18 cellular contexts compared by ENCODE assay signal in genomic region chr20:32116079-32116521, GRCh38. TPM values are rescaled to one million over a fixed set of nuclear protein-coding genes. Genes with fewer than 3 reads are reported as not detected.
DNase-seq lines count a peak whose midpoint lies in the region; ATAC-seq, FAIRE-seq and TF ChIP-seq lines count a peak whose summit lies in the region.
"Had no signal": no experiment of that assay in that cellular context is flagged by ENCODE, and none has a peak within 500 bp of the region (broad histone marks: within the 10 kb centered on the region; RNA-seq: fewer than 3 reads in every experiment).

No MANE protein-coding gene starts in this region.

- H3K4me3 ChIP-seq in HUES64 (ENCODE audit: low read length) (no peak overlapping the region), HepG2 (replicated peaks in 1 of 3; ENCODE audit: insufficient read depth in 1 of 3, low read depth in 2 of 3, low read length in 3 of 3) (no peak overlapping the region), BE2C (ENCODE audit: low read depth, low read length) (no peak overlapping the region)
- H3K4me3 ChIP-seq: body of pancreas, dorsolateral prefrontal cortex, esophagus squamous epithelium, SJSA1, testis had no signal

- POLR2A ChIA-PET in WTC11 (lab: Charles Lee) = no interaction called here
- POLR2A ChIA-PET in HepG2 (lab: Yijun Ruan, JAX) = interaction anchor here (0.7 kb wide), 1 partner anchor 37 kb away, joined by 3 read pairs; no protein-coding TSS in a partner anchor

- WGBS in HUES64 = 68% methylated on average over 6 of the region's 6 CpGs
- 94% methylated on average over 6 of the region's 6 CpGs for WGBS in HepG2 (ENCODE audit: low lambda C conversion rate)

- peaks cover 96% of the 10 kb centered on the region for H3K79me2 ChIP-seq in HepG2 (ENCODE audit: insufficient read depth, low read length)

- H3K27ac ChIP-seq in HUES64 (ENCODE audit: low read depth, low read length) (peak overlapping the region; percentile 51; the same call in 1 of the 2 replicates), HepG2 (ENCODE audit: extremely low read length, insufficient read depth, low read length) (no peak overlapping the region)
- H3K27ac ChIP-seq: body of pancreas, esophagus squamous epithelium, SJSA1, testis had no signal

- FAIRE-seq in HepG2 (lab: Jason Lieb, UNC) = peak; percentile 26

- CTCF ChIA-PET in WTC11 (lab: Charles Lee) (interaction anchor here (0.6 to 1.3 kb wide), 5 partner anchors 23 to 351 kb away, joined by 3 to 5 read pairs (median 3); no protein-coding TSS in a partner anchor), HepG2 (lab: Yijun Ruan, JAX; ENCODE audit: low intra/inter-chr PET ratio, low total read pairs) (no interaction called here)

- H3K9ac ChIP-seq in HUES64 (ENCODE audit: low read depth, low read length) (no peak overlapping the region), HepG2 (ENCODE audit: insufficient read depth, low read depth, low read length) (no peak overlapping the region)

- peaks cover 10% of the 10 kb centered on the region; the same call in 1 of the 2 replicates for H3K36me3 ChIP-seq in HUES64 (ENCODE audit: insufficient read depth, low read length)
- H3K36me3 ChIP-seq in HepG2 (replicated peaks in 1 of 2; ENCODE audit: control insufficient read depth in 1 of 2, insufficient read depth in 2 of 2, low read length in 2 of 2) = peaks cover 10 to 15% of the 10 kb centered on the region in 2 experiments
- H3K36me3 ChIP-seq in BE2C = peaks cover 8% of the 10 kb centered on the region

- H3K9me3 Mint-ChIP-seq in CD14-positive monocyte (no peaks in the 10 kb centered on the region), WTC11 (no peaks in the 10 kb centered on the region)
- H3K9me3 Mint-ChIP-seq: activated naive CD4-positive, alpha-beta T cell treated with anti-CD3 and anti-CD28 coated beads for 36 hours had no signal

- TF ChIP-seq EP300 in HepG2 (IDR thresholded peaks at IDR 0.05; ENCODE audit: low read depth in 2 of 2, low read length in 2 of 2) (no peak), HepG2 (CRISPR knock-in tag; IDR thresholded peaks at IDR 0.05; ENCODE audit: borderline replicate concordance) (no peak)

- DNase-seq in CD14-positive monocyte (ENCODE audit: low spot score) = no peak
- DNase-seq in WTC11 (ENCODE audit: low spot score) = no peak
- no peak for DNase-seq in HepG2 (ENCODE audit: low spot score)
- DNase-seq in activated CD4-positive, CD25-positive, alpha-beta regulatory T cell treated with anti-CD3 and anti-CD28 coated beads, Interleukin-2, amount 50 U/mL, for 72 hours = no peak
- DNase-seq in BE2C = no peak
- DNase-seq: activated naive CD4-positive, alpha-beta T cell treated with anti-CD3 and anti-CD28 coated beads for 36 hours; body of pancreas; dorsolateral prefrontal cortex; esophagus squamous epithelium; left colon; MV-4-11; NCI-H446 treated with DMSO at 0.1 percent for 48 hours; OCI-M1; T-helper 9 cell; testis had no signal

- TF ChIP-seq CTCF in CD14-positive monocyte (IDR thresholded peaks at IDR 0.05) = no peak
- no peak for TF ChIP-seq CTCF in WTC11 (IDR thresholded peaks at IDR 0.05)
- TF ChIP-seq CTCF in HepG2 (CRISPR knock-in tag; IDR thresholded peaks at IDR 0.05) = no peak
- no peak for TF ChIP-seq CTCF in BE2C (IDR thresholded peaks at IDR 0.05; ENCODE audit: low read depth, low read length)

- no peak for TF ChIP-seq RAD21 in HepG2 (CRISPR knock-in tag; IDR thresholded peaks at IDR 0.05)

- TF ChIP-seq POLR2A in HepG2 (IDR thresholded peaks at IDR 0.05; ENCODE audit: insufficient read depth in 1 of 2, low read depth in 2 of 2, low read length in 2 of 2) = no peak

- H3K4me3 Mint-ChIP-seq in CD14-positive monocyte (peak overlapping the region in 1 of 2 donors; percentile 4), WTC11 (no peak overlapping the region)
- H3K4me3 Mint-ChIP-seq: activated naive CD4-positive, alpha-beta T cell treated with anti-CD3 and anti-CD28 coated beads for 36 hours had no signal

- H3K27me3 Mint-ChIP-seq in CD14-positive monocyte (ENCODE audit: low read depth in 3 of 3) = peaks cover 0 to 2% (median 0%) of the 10 kb centered on the region in 3 donors
- no peaks in the 10 kb centered on the region for H3K27me3 Mint-ChIP-seq in WTC11 (ENCODE audit: low read depth)

- H4K20me1 ChIP-seq in HepG2 (ENCODE audit: insufficient read depth, low read length) = peaks cover 42% of the 10 kb centered on the region

- in situ Hi-C loops in HepG2 (cut with HindIII; ENCODE audit: extremely low pct_ligation_motif_present, low pct_unique_long_range_greater_than_20kb) = no loop called here

- H3K4me1 ChIP-seq in HUES64 (ENCODE audit: insufficient read depth, low read length) = peaks cover 16% of the 10 kb centered on the region
- H3K4me1 ChIP-seq in HepG2 (ENCODE audit: insufficient read depth, low read length) = peaks cover 53% of the 10 kb centered on the region
- H3K4me1 ChIP-seq in BE2C = peaks cover 6% of the 10 kb centered on the region; the same call in 1 of the 2 replicates

- H3K4me1 Mint-ChIP-seq in CD14-positive monocyte (peaks cover 70% of the 10 kb centered on the region), WTC11 (peaks cover 15% of the 10 kb centered on the region)

- intact Hi-C loops in CD14-positive monocyte (cut with micrococcal nuclease) (loop anchor here in 1 of 2 donors (10.0 kb wide), 1 partner anchor 511 kb away; the partner anchor contains the start of gene ID1), HepG2 (cut with micrococcal nuclease; ENCODE audit: unreplicated experiment) (no loop called here)

- H3K27ac Mint-ChIP-seq in CD14-positive monocyte (peak overlapping the region; percentile 79 to 96 (median 90)), WTC11 (peak overlapping the region; percentile 74)
- H3K27ac Mint-ChIP-seq: activated naive CD4-positive, alpha-beta T cell treated with anti-CD3 and anti-CD28 coated beads for 36 hours had no signal

- H3K27me3 ChIP-seq in HUES64 (ENCODE audit: insufficient read depth, low read length) (no peaks in the 10 kb centered on the region), HepG2 (ENCODE audit: control insufficient read depth in 1 of 2, insufficient read depth in 2 of 2, low read length in 2 of 2) (no peaks in the 10 kb centered on the region), BE2C (no peaks in the 10 kb centered on the region)
- H3K27me3 ChIP-seq: body of pancreas, dorsolateral prefrontal cortex, esophagus squamous epithelium, SJSA1, testis had no signal

- no peaks in the 10 kb centered on the region for H3K9me3 ChIP-seq in HUES64 (ENCODE audit: insufficient read depth, low read depth, low read length)
- no peaks in the 10 kb centered on the region for H3K9me3 ChIP-seq in HepG2 (ENCODE audit: low read length)
- H3K9me3 ChIP-seq in BE2C = no peaks in the 10 kb centered on the region
- H3K9me3 ChIP-seq: body of pancreas, esophagus squamous epithelium, testis had no signal

- no peak overlapping the region for H3K4me2 ChIP-seq in HepG2 (ENCODE audit: low read depth, low read length)

- H2AFZ ChIP-seq in HepG2 (ENCODE audit: low read length) = no peak overlapping the region

- no peak for ATAC-seq in WTC11
- ATAC-seq in HepG2 = no peak
- ATAC-seq in HG03025 (IDR thresholded peaks at IDR 0.05; ENCODE audit: low FRiP score, unreplicated experiment) = no peak
- ATAC-seq: body of pancreas, left colon had no signal

- peaks cover 20 to 34% of the 10 kb centered on the region in 2 donors for H3K36me3 Mint-ChIP-seq in CD14-positive monocyte
- H3K36me3 Mint-ChIP-seq in WTC11 = peaks cover 5% of the 10 kb centered on the region

- BruUV-seq in HepG2 (replicated peaks; lab: Mats Ljungman, UMichigan) = no TSS peak

TF ChIP-seq in WTC11, 78 proteins besides CTCF, POLR2A, EP300 and RAD21 (continues in another document):
- TF ChIP-seq MYBL2 (CRISPR knock-in tag; IDR thresholded peaks at IDR 0.05) (no peak), PRRX2 (CRISPR knock-in tag; IDR thresholded peaks at IDR 0.05) (no peak)

TF ChIP-seq in HepG2, 621 proteins besides CTCF, POLR2A, EP300 and RAD21:
- TF ChIP-seq RBFOX2 (IDR thresholded peaks at IDR 0.05; ENCODE audit: low read depth, low read length) = peak; percentile 35; the same call in 1 of the 2 replicates
- no peak for TF ChIP-seq ZNF589 (CRISPR knock-in tag; conservative IDR thresholded peaks at IDR 0.05)

RNA-seq across cellular contexts. Expression of gene TM9SF4, which starts 6.6 kb away (rescaled TPM):
- polyA plus RNA-seq in CD14-positive monocyte (10 to 100 TPM; 49.7 to 78.5 TPM), HepG2 (2011; rRNA removed) (171 and 183 TPM in 2 replicates)
- polyA plus RNA-seq in HUES64 (2013, experiment 1 of 2) = 22.7 TPM
- polyA plus RNA-seq in HUES64 (2013, experiment 2 of 2) = 29.4 TPM
- total RNA-seq in WTC11 (2021) (44.8 to 54.9 TPM (median 50.6 TPM) in 3 replicates), HepG2 (2016; rRNA removed; fragmentation: Illumina TruSeq; extraction: Trizol) (30.3 and 53.5 TPM in 2 replicates)
- 8.9 and 10.2 TPM in 2 replicates for total RNA-seq in HepG2 (2016; cell fraction: cytosol; rRNA removed; fragmentation: Illumina TruSeq; extraction: Trizol; ENCODE audit: low read depth)
- total RNA-seq in HepG2 (2016; cell fraction: insoluble cytoplasmic fraction; rRNA removed; fragmentation: Illumina TruSeq; extraction: Trizol) = 26.6 and 52.8 TPM in 2 replicates
- total RNA-seq in HepG2 (2016; cell fraction: membrane; rRNA removed; fragmentation: Illumina TruSeq; extraction: Trizol) = 16.3 and 19.5 TPM in 2 replicates
- total RNA-seq in HepG2 (2016; cell fraction: nucleus; rRNA removed; fragmentation: Illumina TruSeq; extraction: Trizol) = 67.0 and 79.9 TPM in 2 replicates
- polyA plus RNA-seq in HepG2 (2011; cell fraction: cytosol; rRNA removed) = 137 and 141 TPM in 2 replicates
- polyA plus RNA-seq in HepG2 (2011; cell fraction: nucleus; rRNA removed) = 138 and 162 TPM in 2 replicates
- 93.4 and 96.8 TPM in 2 replicates for polyA plus RNA-seq in HepG2 (2012)
- 5.9 and 6.7 TPM in 2 replicates for polyA plus RNA-seq in HepG2 (2016; cell fraction: cytosol; fragmentation: Illumina TruSeq; extraction: Trizol; ENCODE audit: low read depth)
- polyA plus RNA-seq in HepG2 (2016; cell fraction: insoluble cytoplasmic fraction; fragmentation: Illumina TruSeq; extraction: Trizol; ENCODE audit: low read depth) = 27.2 and 35.4 TPM in 2 replicates
- polyA plus RNA-seq in HepG2 (2016; cell fraction: membrane; fragmentation: Illumina TruSeq; extraction: Trizol; ENCODE audit: low read depth) = 15.5 and 17.0 TPM in 2 replicates
- 134 and 135 TPM in 2 replicates for polyA plus RNA-seq in HepG2 (2016; cell fraction: nucleus; fragmentation: Illumina TruSeq; extraction: Trizol; ENCODE audit: insufficient read depth, low read depth)
- polyA minus RNA-seq in HepG2 (2011; rRNA and poly(A)+ RNA removed; ENCODE audit: low replicate concordance) = 107 and 349 TPM in 2 replicates
- polyA minus RNA-seq in HepG2 (2011; cell fraction: cytosol; rRNA and poly(A)+ RNA removed) = 135 and 159 TPM in 2 replicates
- polyA minus RNA-seq in HepG2 (2011; cell fraction: nucleus; rRNA and poly(A)+ RNA removed) = 88.2 and 109 TPM in 2 replicates
- polyA plus RNA-seq in BE2C (2012; ENCODE audit: insufficient read depth, insufficient read length, low read depth) = 52.3 TPM
